ENCODE assay signal across 12 cellular contexts in genomic region chr1:246629030-246629429, GRCh38.
DNase-seq lines count a peak whose midpoint lies in the region; ATAC-seq and TF ChIP-seq lines count a peak whose summit lies in the region.
"Had no signal": no experiment of that assay in that cellular context is flagged by ENCODE, and none has a peak within 500 bp of the region (broad histone marks: within the 10 kb centered on the region; RNA-seq: fewer than 3 reads in every experiment).

No MANE protein-coding gene starts in this region.

- peaks cover 8 to 11% of the 10 kb centered on the region in 2 donors for H3K36me3 ChIP-seq in ascending aorta

- no peaks in the 10 kb centered on the region for H3K4me1 ChIP-seq in ascending aorta

- H3K27me3 ChIP-seq in ascending aorta: no peaks in the 10 kb centered on the region

- H3K4me3 ChIP-seq in foreskin fibroblast (ENCODE audit: low read depth in 1 of 2, low read length in 2 of 2) (no peak overlapping the region), ascending aorta (no peak overlapping the region)

- H3K9me3 ChIP-seq in ascending aorta: no peaks in the 10 kb centered on the region

- H3K27ac ChIP-seq in ascending aorta: no peak overlapping the region

- CTCF ChIA-PET in activated naive CD4-positive, alpha-beta T cell treated with anti-CD3 and anti-CD28 coated beads for 36 hours (lab: Charles Lee): no interaction called here
- CTCF ChIA-PET in Calu3 (lab: Charles Lee): interaction anchor here (1.9 kb wide), 1 partner anchor 12 kb away, joined by 6 read pairs; no protein-coding TSS in a partner anchor

- peak; percentile 94 for ATAC-seq in GM21825 (IDR thresholded peaks at IDR 0.05; ENCODE audit: unreplicated experiment)
- ATAC-seq in HG03354 (IDR thresholded peaks at IDR 0.05; ENCODE audit: poor library complexity, severe bottlenecking, unreplicated experiment): peak; percentile 91
- ATAC-seq: sciatic nerve had no signal

- H3K9me3 Mint-ChIP-seq in activated naive CD4-positive, alpha-beta T cell treated with anti-CD3 and anti-CD28 coated beads for 36 hours: no peaks in the 10 kb centered on the region
- H3K9me3 Mint-ChIP-seq in Calu3 (ENCODE audit: low read depth, unreplicated experiment): no peaks in the 10 kb centered on the region

- no peaks in the 10 kb centered on the region for H3K27me3 Mint-ChIP-seq in activated naive CD4-positive, alpha-beta T cell treated with anti-CD3 and anti-CD28 coated beads for 36 hours (ENCODE audit: low read depth)
- no peaks in the 10 kb centered on the region for H3K27me3 Mint-ChIP-seq in Calu3 (ENCODE audit: unreplicated experiment)

- intact Hi-C loops in activated naive CD4-positive, alpha-beta T cell treated with anti-CD3 and anti-CD28 coated beads for 36 hours (cut with micrococcal nuclease): loop anchor here (2.0 kb wide), 2 partner anchors 20 to 62 kb away; partner anchors contain the start of genes CNST and TFB2M
- intact Hi-C loops in Calu3 (cut with micrococcal nuclease; ENCODE audit: unreplicated experiment): no loop called here
- intact Hi-C loops in ascending aorta (cut with DNase I): no loop called here

- peaks cover 18% of the 10 kb centered on the region for H3K4me1 Mint-ChIP-seq in activated naive CD4-positive, alpha-beta T cell treated with anti-CD3 and anti-CD28 coated beads for 36 hours (ENCODE audit: low read depth)
- H3K4me1 Mint-ChIP-seq in Calu3 (ENCODE audit: low read depth, unreplicated experiment): peaks cover 12% of the 10 kb centered on the region

- peaks cover 15% of the 10 kb centered on the region for H3K36me3 Mint-ChIP-seq in activated naive CD4-positive, alpha-beta T cell treated with anti-CD3 and anti-CD28 coated beads for 36 hours (ENCODE audit: low read depth)
- H3K36me3 Mint-ChIP-seq in Calu3 (ENCODE audit: insufficient read depth, unreplicated experiment): peaks cover 5% of the 10 kb centered on the region

- BruUV-seq in Calu3 (replicated peaks; lab: Mats Ljungman, UMichigan): no TSS peak

- DNase-seq in activated naive CD4-positive, alpha-beta T cell treated with anti-CD3 and anti-CD28 coated beads for 36 hours: no peak
- DNase-seq in activated naive CD4-positive, alpha-beta T cell (lab: John Stamatoyannopoulos, UW): no peak
- no peak for DNase-seq in Calu3
- no peak for DNase-seq in foreskin fibroblast
- no peak for DNase-seq in NCI-H748 (lab: John Stamatoyannopoulos, UW; ENCODE audit: unreplicated experiment)
- no peak for DNase-seq in ascending aorta (ENCODE audit: low spot score in 2 of 2)
- DNase-seq: GDM1, NCI-H2227 treated with DMSO at 0.1 percent for 48 hours, SW 1271 had no signal

- TF ChIP-seq CTCF in Calu3 (IDR thresholded peaks at IDR 0.05; ENCODE audit: unreplicated experiment): no peak
- TF ChIP-seq CTCF in foreskin fibroblast (IDR thresholded peaks at IDR 0.05; ENCODE audit: low read depth, low read length): no peak
- no peak for TF ChIP-seq CTCF in ascending aorta (IDR thresholded peaks at IDR 0.05)

- H3K4me3 Mint-ChIP-seq in activated naive CD4-positive, alpha-beta T cell treated with anti-CD3 and anti-CD28 coated beads for 36 hours: no peak overlapping the region
- H3K4me3 Mint-ChIP-seq in Calu3 (ENCODE audit: low read depth, unreplicated experiment): no peak overlapping the region

- H3K27ac Mint-ChIP-seq in activated naive CD4-positive, alpha-beta T cell treated with anti-CD3 and anti-CD28 coated beads for 36 hours: peak overlapping the region; percentile 31
- H3K27ac Mint-ChIP-seq in Calu3 (ENCODE audit: unreplicated experiment): no peak overlapping the region
